Comparison of ENCODE assay signal across 10 cellular contexts in genomic region chr20:37282558-37282957, GRCh38. TPM values are rescaled to one million over a fixed set of nuclear protein-coding genes. Genes with fewer than 3 reads are reported as not detected.
A peak's percentile ranks its signal among the peaks of the same experiment; 100 is the strongest.
DNase-seq lines count a peak whose midpoint lies in the region; ATAC-seq, FAIRE-seq and TF ChIP-seq lines count a peak whose summit lies in the region.
"Had no signal": no experiment of that assay in that cellular context is flagged by ENCODE, and none has a peak within 500 bp of the region (broad histone marks: within the 10 kb centered on the region; RNA-seq: fewer than 3 reads in every experiment).

No MANE protein-coding gene starts in this region.

- POLR2A ChIA-PET in A549 (lab: Yijun Ruan, JAX) (no interaction called here), K562 (lab: Yijun Ruan, JAX) (interaction anchor here (0.6 to 1.6 kb wide), 6 partner anchors 11 to 203 kb away, joined by 3 to 6 read pairs (median 3); no protein-coding TSS in a partner anchor), T-cell (lab: Charles Lee) (no interaction called here)

- 62% methylated on average over 6 of the region's 6 CpGs for WGBS in A549 (ENCODE audit: missing lambda C conversion rate)
- WGBS in K562 (ENCODE audit: insufficient coverage, low coverage, missing lambda C conversion rate): 33% methylated on average over 6 of the region's 6 CpGs
- WGBS in mesenchymal stem cell: 79% methylated on average over 6 of the region's 6 CpGs

- TF ChIP-seq RAD21 in A549 (conservative IDR thresholded peaks at IDR 0.05 in 1 of 2, IDR thresholded peaks at IDR 0.05 in 1 of 2) (peak; percentile 73 to 88), K562 (CRISPR knock-in tag; conservative IDR thresholded peaks at IDR 0.05 in 1 of 2, IDR thresholded peaks at IDR 0.05 in 1 of 2) (peak; percentile 54 to 78)

- H3K4me1 ChIP-seq in A549 (peaks cover 8% of the 10 kb centered on the region; the same call in 2 of the 3 replicates), K562 (replicated peaks in 1 of 2; ENCODE audit: control insufficient read depth in 2 of 2, insufficient read depth in 2 of 2, low read length in 2 of 2) (no peaks in the 10 kb centered on the region; a peak in 2 of 5 replicates), mesenchymal stem cell (ENCODE audit: control insufficient read depth, insufficient read depth, low read depth, low read length) (no peaks in the 10 kb centered on the region)

- no peaks in the 10 kb centered on the region for H4K20me1 ChIP-seq in K562 (replicated peaks; ENCODE audit: control insufficient read depth, insufficient read depth, low read length)

- no peak overlapping the region for H4K91ac ChIP-seq in mesenchymal stem cell (ENCODE audit: low read length)

- H3K14ac ChIP-seq in mesenchymal stem cell (ENCODE audit: low read length in 2 of 2): no peak overlapping the region

- H2BK120ac ChIP-seq in mesenchymal stem cell (ENCODE audit: low read depth, low read length): no peak overlapping the region

- no peaks in the 10 kb centered on the region for H3K79me1 ChIP-seq in mesenchymal stem cell (replicated peaks; ENCODE audit: low read length, poor library complexity, severe bottlenecking)

- H3K27me3 ChIP-seq in K562 (ENCODE audit: control insufficient read depth in 2 of 2, insufficient read depth in 2 of 2, low read length in 2 of 2) (no peaks in the 10 kb centered on the region; a peak in 1 of 5 replicates), mesenchymal stem cell (ENCODE audit: control insufficient read depth in 1 of 2, insufficient read depth in 1 of 2, low read length in 2 of 2) (peaks cover 5% of the 10 kb centered on the region in 2 experiments), H7 (ENCODE audit: control insufficient read depth, insufficient read depth, low read length) (no peaks in the 10 kb centered on the region)

- CTCF ChIA-PET in A549 (lab: Yijun Ruan, JAX) (interaction anchor here (0.8 to 12.7 kb wide), 32 partner anchors 11 to 251 kb away, joined by 3 to 113 read pairs (median 4); partner anchors contain the start of gene BLCAP), K562 (lab: Yijun Ruan, JAX; ENCODE audit: low intra/inter-chr PET ratio) (interaction anchor here (1.9 kb wide), 2 partner anchors 102 to 252 kb away, joined by 8 to 19 read pairs; no protein-coding TSS in a partner anchor), T-cell (lab: Charles Lee) (interaction anchor here in 1 of 2 donors (0.5 kb wide), 1 partner anchor 17 kb away, joined by 6 read pairs; no protein-coding TSS in a partner anchor)

- H3K4me2 ChIP-seq in A549 (no peak overlapping the region), K562 (ENCODE audit: insufficient read depth, low read length) (no peak overlapping the region), mesenchymal stem cell (ENCODE audit: low read length, poor library complexity, severe bottlenecking) (no peak overlapping the region)

- H3K27me3 Mint-ChIP-seq in HFFc6 (ENCODE audit: insufficient read depth) (peaks cover 7% of the 10 kb centered on the region), T-cell (peaks cover 7 to 9% of the 10 kb centered on the region in 2 donors)

- no peaks in the 10 kb centered on the region for H3K9me3 Mint-ChIP-seq in HFFc6
- H3K9me3 Mint-ChIP-seq in T-cell: no peaks in the 10 kb centered on the region
- H3K9me3 Mint-ChIP-seq: stimulated activated effector memory CD8-positive, alpha-beta T cell treated with anti-CD3 and anti-CD28 coated beads, Interleukin-12 subunit alpha, Interleukin-12 subunit beta, amount 100 ng/mL, for 72 hours; T-helper 2 cell treated with Interferon-gamma antibody and Interleukin-4, amounts not matched to agents 5 μg/mL and 100 μg/mL, for 36 hours had no signal

- BruUV-seq in K562 (replicated peaks; lab: Mats Ljungman, UMichigan): no TSS peak

- in situ Hi-C loops in K562 (cut with MboI): no loop called here

- H3K9me3 ChIP-seq in A549 (no peaks in the 10 kb centered on the region), K562 (replicated peaks; ENCODE audit: control insufficient read depth, insufficient read depth, low read depth, low read length) (no peaks in the 10 kb centered on the region), mesenchymal stem cell (ENCODE audit: control insufficient read depth, low read length) (no peaks in the 10 kb centered on the region)

- H3K36me3 Mint-ChIP-seq in HFFc6 (ENCODE audit: low read depth) (no peaks in the 10 kb centered on the region), T-cell (no peaks in the 10 kb centered on the region)
- H3K36me3 Mint-ChIP-seq: stimulated activated effector memory CD8-positive, alpha-beta T cell treated with anti-CD3 and anti-CD28 coated beads, Interleukin-12 subunit alpha, Interleukin-12 subunit beta, amount 100 ng/mL, for 72 hours had no signal

- peak; percentile 57 for TF ChIP-seq CTCF in A549 (IDR thresholded peaks at IDR 0.05)
- TF ChIP-seq CTCF in HFFc6 (IDR thresholded peaks at IDR 0.05): peak; percentile 75
- TF ChIP-seq CTCF in K562 (IDR thresholded peaks at IDR 0.05 in 2 of 3, conservative IDR thresholded peaks at IDR 0.05 in 1 of 3; ENCODE audit: insufficient read depth in 2 of 3, low read depth in 1 of 3, low read length in 3 of 3): peak; percentile 56 to 76 (median 59)

- intact Hi-C loops in K562 (cut with micrococcal nuclease): loop anchor here (2.0 kb wide), 1 partner anchor 246 kb away; no protein-coding TSS in a partner anchor

- no peak overlapping the region for H2AFZ ChIP-seq in K562 (ENCODE audit: low read depth, low read length)
- H2AFZ ChIP-seq in mesenchymal stem cell (ENCODE audit: low read depth, low read length): no peak overlapping the region

- H3K79me2 ChIP-seq in K562 (ENCODE audit: control insufficient read depth, insufficient read depth, low read length): no peaks in the 10 kb centered on the region

- H3K9me1 ChIP-seq in K562 (ENCODE audit: control insufficient read depth, insufficient read depth, low read length): no peaks in the 10 kb centered on the region

- H2BK12ac ChIP-seq in mesenchymal stem cell (ENCODE audit: low read length in 2 of 2): no peak overlapping the region

- no peak overlapping the region for H2BK15ac ChIP-seq in mesenchymal stem cell (ENCODE audit: low read depth, poor library complexity, severe bottlenecking)

- H3K4ac ChIP-seq in mesenchymal stem cell (ENCODE audit: low read depth in 1 of 2, low read length in 2 of 2): no peak overlapping the region

- no peak overlapping the region for H2AK5ac ChIP-seq in mesenchymal stem cell (ENCODE audit: low read length, severe bottlenecking)

- H3K18ac ChIP-seq in mesenchymal stem cell (ENCODE audit: low read depth in 1 of 2, low read length in 2 of 2): peak overlapping the region in 1 of 2 experiments; percentile 17

- no peak overlapping the region for H3K4me3 Mint-ChIP-seq in HFFc6
- H3K4me3 Mint-ChIP-seq in T-cell: no peak overlapping the region
- H3K4me3 Mint-ChIP-seq: stimulated activated effector memory CD8-positive, alpha-beta T cell treated with anti-CD3 and anti-CD28 coated beads, Interleukin-12 subunit alpha, Interleukin-12 subunit beta, amount 100 ng/mL, for 72 hours; T-helper 2 cell treated with Interferon-gamma antibody and Interleukin-4, amounts not matched to agents 5 μg/mL and 100 μg/mL, for 36 hours had no signal

- H3K27ac ChIP-seq in A549 (peak overlapping the region; percentile 20 to 73; a peak in 5 of 6 replicates), K562 (ENCODE audit: extremely low read depth, low read depth, low read length) (no peak overlapping the region), mesenchymal stem cell (ENCODE audit: low read length, poor library complexity, severe bottlenecking) (no peak overlapping the region)

- TF ChIP-seq POLR2A in A549 (IDR thresholded peaks at IDR 0.05; ENCODE audit: low read length) (no peak), K562 (conservative IDR thresholded peaks at IDR 0.05) (no peak)

- no peak overlapping the region for H2BK5ac ChIP-seq in mesenchymal stem cell (ENCODE audit: low read depth, low read length, poor library complexity, severe bottlenecking)

- H3K4me1 Mint-ChIP-seq in HFFc6 (ENCODE audit: low read depth): peaks cover 21% of the 10 kb centered on the region
- H3K4me1 Mint-ChIP-seq in T-cell: no peaks in the 10 kb centered on the region
- H3K4me1 Mint-ChIP-seq: stimulated activated effector memory CD8-positive, alpha-beta T cell treated with anti-CD3 and anti-CD28 coated beads, Interleukin-12 subunit alpha, Interleukin-12 subunit beta, amount 100 ng/mL, for 72 hours had no signal

- no peak overlapping the region for H3K23ac ChIP-seq in mesenchymal stem cell (ENCODE audit: low read length in 2 of 2)

- H4K8ac ChIP-seq in mesenchymal stem cell (ENCODE audit: low read length): peak overlapping the region; percentile 51

- H3K36me3 ChIP-seq in K562 (ENCODE audit: control insufficient read depth, insufficient read depth, low read length) (no peaks in the 10 kb centered on the region), mesenchymal stem cell (ENCODE audit: control insufficient read depth in 1 of 2, insufficient read depth in 2 of 2, low read depth in 1 of 2, low read length in 2 of 2) (no peaks in the 10 kb centered on the region), H7 (replicated peaks; ENCODE audit: control insufficient read depth, insufficient read depth, low read length) (no peaks in the 10 kb centered on the region)

- H3K4me3 ChIP-seq in A549: no peak overlapping the region
- no peak overlapping the region for H3K4me3 ChIP-seq in K562
- no peak overlapping the region for H3K4me3 ChIP-seq in mesenchymal stem cell (ENCODE audit: insufficient read depth in 1 of 2, low read depth in 1 of 2, low read length in 2 of 2)
- H3K4me3 ChIP-seq in H7 (ENCODE audit: insufficient read depth, low read depth, low read length): no peak overlapping the region

- TF ChIP-seq EP300 in A549 (IDR thresholded peaks at IDR 0.05) (no peak), K562 (IDR thresholded peaks at IDR 0.05; ENCODE audit: low read length) (no peak)

- peak; percentile 83 to 86 for ATAC-seq in A549
- ATAC-seq in K562: peak; percentile 64
- ATAC-seq in GM19467 (IDR thresholded peaks at IDR 0.05; ENCODE audit: unreplicated experiment): no peak
- no peak for ATAC-seq in T-cell (replicated peaks in 1 of 4)
- ATAC-seq: stimulated activated effector memory CD8-positive, alpha-beta T cell treated with anti-CD3 and anti-CD28 coated beads, Interleukin-12 subunit alpha, Interleukin-12 subunit beta, amount 100 ng/mL, for 72 hours had no signal

- DNase-seq in A549 (ENCODE audit: low read depth in 1 of 2, low spot score in 1 of 2) (peak in 1 of 2 experiments; percentile 79), HFFc6 (peak; percentile 73), K562 (ENCODE audit: extremely low read depth in 1 of 4, low spot score in 3 of 4) (peak in 1 of 4 experiments; percentile 36), mesenchymal stem cell (peak; percentile 77), T-cell (no peak), T-helper 2 cell (no peak), H7 (no peak)

- peak overlapping the region; percentile 74 for H3K27ac Mint-ChIP-seq in HFFc6
- no peak overlapping the region for H3K27ac Mint-ChIP-seq in T-cell
- H3K27ac Mint-ChIP-seq: stimulated activated effector memory CD8-positive, alpha-beta T cell treated with anti-CD3 and anti-CD28 coated beads, Interleukin-12 subunit alpha, Interleukin-12 subunit beta, amount 100 ng/mL, for 72 hours; T-helper 2 cell treated with Interferon-gamma antibody and Interleukin-4, amounts not matched to agents 5 μg/mL and 100 μg/mL, for 36 hours had no signal

- FAIRE-seq in A549 (lab: Jason Lieb, UNC) (no peak), K562 (lab: Jason Lieb, UNC) (peak; percentile 69)

- H3K9ac ChIP-seq in K562 (ENCODE audit: insufficient read depth in 1 of 2, low read depth in 2 of 2, low read length in 2 of 2) (no peak overlapping the region), mesenchymal stem cell (ENCODE audit: low read length) (peak overlapping the region; percentile 57)

RNA-seq across cellular contexts. Expression of gene MANBAL, which starts 6.9 kb away (rescaled TPM):
- 104 and 131 TPM in 2 replicates for polyA plus RNA-seq in A549 (2011; rRNA removed)
- 150 and 172 TPM in 2 replicates for polyA plus RNA-seq in A549 (2012; cell fraction: cytosol; rRNA removed)
- polyA plus RNA-seq in A549 (2012; cell fraction: nucleus; rRNA removed): 85.9 and 115 TPM in 2 replicates
- polyA plus RNA-seq in A549 (2017; fragmentation: RNase III; extraction: RNeasy Plus Mini Kit Qiagen cat#74134 plus additional on column Dnase treatment): 95.3 to 102 TPM (median 95.9 TPM) in 3 replicates
- polyA minus RNA-seq in A549 (2011; rRNA and poly(A)+ RNA removed): 75.9 and 80.4 TPM in 2 replicates
- total RNA-seq in HFFc6 (2021; fragmentation: NEBNext Ultra II Directional; extraction: Animal tissue kit (Norgen Biotek cat#: 25700)): 10 to 100 TPM; 56.5 to 74.0 (median 67.5) TPM
- total RNA-seq in K562 (2011; cell fraction: chromatin; rRNA removed; ENCODE audit: low replicate concordance): 19.6 and 33.3 TPM in 2 replicates
- 23.8 and 26.2 TPM in 2 replicates for total RNA-seq in K562 (2011; cell fraction: nucleolus; rRNA removed)
- 29.3 and 40.0 TPM in 2 replicates for total RNA-seq in K562 (2011; cell fraction: nucleoplasm; rRNA removed)
- 9.2 and 15.5 TPM in 2 replicates for total RNA-seq in K562 (2014; rRNA removed)
- total RNA-seq in K562 (2014; rRNA removed; fragmentation: Illumina TruSeq; extraction: Trizol): 10.4 and 12.3 TPM in 2 replicates
- total RNA-seq in K562 (2015; rRNA removed; fragmentation: Illumina TruSeq; extraction: Trizol): 14.1 and 16.3 TPM in 2 replicates
- 15.3 and 16.7 TPM in 2 replicates for total RNA-seq in K562 (2021)
- 30.0 and 35.0 TPM in 2 replicates for polyA plus RNA-seq in K562 (2011; rRNA removed)
- 55.8 and 75.0 TPM in 2 replicates for polyA plus RNA-seq in K562 (2011; cell fraction: cytosol; rRNA removed)
- polyA plus RNA-seq in K562 (2011; cell fraction: nucleus; rRNA removed): 31.7 and 40.3 TPM in 2 replicates
- 20.9 and 26.2 TPM in 2 replicates for polyA plus RNA-seq in K562 (2012)
- polyA plus RNA-seq in K562 (2014; fragmentation: Illumina TruSeq; extraction: Trizol): 27.9 and 31.6 TPM in 2 replicates
- 10 to 100 TPM; 17.4 to 17.8 TPM for polyA plus RNA-seq in K562 (2014; fragmentation: Nextera tagmentation; extraction: Ambion mirVana)
- 24.8 and 25.3 TPM in 2 replicates for polyA plus RNA-seq in K562 (2014; rRNA removed)
- 11.3 and 13.7 TPM in 2 replicates for polyA minus RNA-seq in K562 (2011; rRNA and poly(A)+ RNA removed)
- polyA minus RNA-seq in K562 (2011; cell fraction: cytosol; rRNA and poly(A)+ RNA removed): 8.8 and 12.4 TPM in 2 replicates
- 4.8 and 6.2 TPM in 2 replicates for polyA minus RNA-seq in K562 (2011; cell fraction: nucleus; rRNA and poly(A)+ RNA removed)
- 53.0 TPM for polyA plus RNA-seq in mesenchymal stem cell (2013, experiment 1 of 2)
- polyA plus RNA-seq in mesenchymal stem cell (2013, experiment 2 of 2): 53.3 TPM
- total RNA-seq in T-cell: 10 to 100 TPM in 3 of 5 donors, 1 to 10 TPM in 2; 5.8 to 12.6 (median 11.7) TPM
- 22.4 and 34.6 TPM in 2 replicates for total RNA-seq in H7 (2014; rRNA removed; shearing (Covaris generic))

RNA-seq across cellular contexts. Expression of gene GHRH, which starts 20.9 kb away (rescaled TPM):
- not detected in 2 replicates for polyA plus RNA-seq in A549 (2011; rRNA removed)
- polyA plus RNA-seq in A549 (2012; cell fraction: cytosol; rRNA removed): not detected in 2 replicates
- not detected in 2 replicates for polyA plus RNA-seq in A549 (2012; cell fraction: nucleus; rRNA removed)
- polyA plus RNA-seq in A549 (2017; fragmentation: RNase III; extraction: RNeasy Plus Mini Kit Qiagen cat#74134 plus additional on column Dnase treatment): not detected in 3 replicates
- not detected in 2 replicates for polyA minus RNA-seq in A549 (2011; rRNA and poly(A)+ RNA removed)
- not detected for total RNA-seq in HFFc6 (2021; fragmentation: NEBNext Ultra II Directional; extraction: Animal tissue kit (Norgen Biotek cat#: 25700))
- total RNA-seq in K562 (2011; cell fraction: chromatin; rRNA removed; ENCODE audit: low replicate concordance): not detected in 2 replicates
- not detected in 2 replicates for total RNA-seq in K562 (2011; cell fraction: nucleolus; rRNA removed)
- total RNA-seq in K562 (2011; cell fraction: nucleoplasm; rRNA removed): not detected in 2 replicates
- not detected in 2 replicates for total RNA-seq in K562 (2014; rRNA removed)
- total RNA-seq in K562 (2014; rRNA removed; fragmentation: Illumina TruSeq; extraction: Trizol): not detected in 2 replicates
- not detected in 2 replicates for total RNA-seq in K562 (2015; rRNA removed; fragmentation: Illumina TruSeq; extraction: Trizol)
- total RNA-seq in K562 (2021): not detected in 2 replicates
- polyA plus RNA-seq in K562 (2011; rRNA removed): not detected in 2 replicates
- not detected in 2 replicates for polyA plus RNA-seq in K562 (2011; cell fraction: cytosol; rRNA removed)
- polyA plus RNA-seq in K562 (2011; cell fraction: nucleus; rRNA removed): not detected in 2 replicates
- polyA plus RNA-seq in K562 (2012): not detected in 2 replicates
- not detected in 2 replicates for polyA plus RNA-seq in K562 (2014; fragmentation: Illumina TruSeq; extraction: Trizol)
- not detected for polyA plus RNA-seq in K562 (2014; fragmentation: Nextera tagmentation; extraction: Ambion mirVana)
- not detected in 2 replicates for polyA plus RNA-seq in K562 (2014; rRNA removed)
- not detected in 2 replicates for polyA minus RNA-seq in K562 (2011; rRNA and poly(A)+ RNA removed)
- not detected in 2 replicates for polyA minus RNA-seq in K562 (2011; cell fraction: cytosol; rRNA and poly(A)+ RNA removed)
- polyA minus RNA-seq in K562 (2011; cell fraction: nucleus; rRNA and poly(A)+ RNA removed): not detected in 2 replicates
- not detected for polyA plus RNA-seq in mesenchymal stem cell (2013, experiment 1 of 2)
- not detected for polyA plus RNA-seq in mesenchymal stem cell (2013, experiment 2 of 2)
- not detected for total RNA-seq in T-cell
- total RNA-seq in H7 (2014; rRNA removed; shearing (Covaris generic)): not detected in 2 replicates

Comparison
In these comparisons a context has a peak if more than half of its experiments do, and no peak if none do; other contexts are left out.
1. ATAC-seq: peak in A549 (2 of 2) and K562 (single experiment); none in GM19467 (single experiment) and T-cell (0 of 4).
2. DNase-seq: peak in HFFc6 (single experiment) and mesenchymal stem cell (single experiment); none in T-cell (0 of 34), T-helper 2 cell (0 of 5) and H7 (single experiment).
3. H3K27ac ChIP-seq: peak in A549 (2 of 2); none in K562 (single experiment) and mesenchymal stem cell (single experiment).
4. Of the 35 proteins assayed by ChIP-seq in both K562 and A549: peak only in K562: HDAC2 and MAFK; only in A549: SMC3; in both: CTCF and RAD21; in neither: 29; mixed calls (peak in some experiments, not most) for 1.
5. Peak in every context shown above with its lines, with median percentiles within 50 percentile points of each other: CTCF ChIP-seq.